Comparison of ENCODE assay signal across 17 cellular contexts in genomic region chr9:137488330-137488653, GRCh38. TPM values are rescaled to one million over a fixed set of nuclear protein-coding genes. Genes with fewer than 3 reads are reported as not detected.
DNase-seq lines count a peak whose midpoint lies in the region; ATAC-seq and TF ChIP-seq lines count a peak whose summit lies in the region.
"Had no signal": no experiment of that assay in that cellular context is flagged by ENCODE, and none has a peak within 500 bp of the region (broad histone marks: within the 10 kb centered on the region; RNA-seq: fewer than 3 reads in every experiment).

No MANE protein-coding gene starts in this region.

- no peak for ATAC-seq in GM23338

- intact Hi-C loops in posterior vena cava (cut with DNase I), result no loop called here

- H3K27me3 Mint-ChIP-seq in GM23338 (ENCODE audit: insufficient read depth, low read depth, poor library complexity), result peaks cover 6% of the 10 kb centered on the region
- H3K27me3 Mint-ChIP-seq: stimulated activated naive CD8-positive, alpha-beta T cell treated with anti-CD3 and anti-CD28 coated beads, Interleukin-15, Interleukin-2, amounts not matched to agents 100 ng/mL and 50 ng/mL, for 24 hours had no signal

- H4K20me1 ChIP-seq in GM23338 (replicated peaks; ENCODE audit: insufficient read depth), result no peaks in the 10 kb centered on the region

- no peak overlapping the region for H3K4me2 ChIP-seq in GM23338
- H3K4me2 ChIP-seq: smooth muscle cell had no signal

- H3K9me3 ChIP-seq in SJCRH30 (replicated peaks) (no peaks in the 10 kb centered on the region), suprapubic skin (no peaks in the 10 kb centered on the region)

- peaks cover 5% of the 10 kb centered on the region; the same call in 2 of the 3 replicates for H3K9me3 Mint-ChIP-seq in GM23338
- H3K9me3 Mint-ChIP-seq: stimulated activated naive CD8-positive, alpha-beta T cell treated with anti-CD3 and anti-CD28 coated beads, Interleukin-15, Interleukin-2, amounts not matched to agents 100 ng/mL and 50 ng/mL, for 24 hours had no signal

- H3K9me2 ChIP-seq in GM23338 (ENCODE audit: insufficient read depth), result no peaks in the 10 kb centered on the region

- TF ChIP-seq CTCF in GM23338 (conservative IDR thresholded peaks at IDR 0.05; ENCODE audit: low read depth in 2 of 2), result no peak
- TF ChIP-seq CTCF in suprapubic skin (IDR thresholded peaks at IDR 0.05), result no peak

- H3K36me3 ChIP-seq in SJCRH30 (no peaks in the 10 kb centered on the region), GM23338 (ENCODE audit: insufficient read depth) (no peaks in the 10 kb centered on the region), suprapubic skin (peaks cover 13% of the 10 kb centered on the region)

- 0 out of 2 replicates have a peak, but pooled peaks cover 4% of the 10 kb centered on the region for H3K27me3 ChIP-seq in SJCRH30
- no peaks in the 10 kb centered on the region for H3K27me3 ChIP-seq in GM23338 (ENCODE audit: insufficient read depth)
- H3K27me3 ChIP-seq in suprapubic skin, result no peaks in the 10 kb centered on the region

- H2AFZ ChIP-seq in GM23338, result no peak overlapping the region

- WGBS in suprapubic skin, result 94% methylated on average over 5 of the region's 6 CpGs

- no peaks in the 10 kb centered on the region for H3K79me2 ChIP-seq in GM23338 (replicated peaks; ENCODE audit: insufficient read depth)

- TF ChIP-seq POLR2A in erythroblast (IDR thresholded peaks at IDR 0.05; ENCODE audit: low read length) (no peak), suprapubic skin (IDR thresholded peaks at IDR 0.05) (no peak)

- peak; percentile 38 for DNase-seq in DMS79 treated with DMSO at 0.1 percent for 48 hours (lab: John Stamatoyannopoulos, UW)
- no peak for DNase-seq in DMS79 (lab: John Stamatoyannopoulos, UW)
- DNase-seq in NCI-H2029 (lab: John Stamatoyannopoulos, UW), result peak; percentile 86
- DNase-seq in SJCRH30, result peak; percentile 54 to 72
- DNase-seq in posterior vena cava (ENCODE audit: low spot score), result peak; percentile 72
- no peak for DNase-seq in GM23338 (ENCODE audit: low spot score)
- no peak for DNase-seq in erythroblast (lab: John Stamatoyannopoulos, UW)
- no peak for DNase-seq in suprapubic skin (ENCODE audit: low spot score in 2 of 2)
- DNase-seq: effector CD8-positive, alpha-beta T cell; HCEC 1CT; NCI-H446 treated with DMSO at 0.1 percent for 48 hours had no signal

- no peak for TF ChIP-seq EP300 in suprapubic skin (IDR thresholded peaks at IDR 0.05)

- H3K4me1 ChIP-seq in SJCRH30, result no peaks in the 10 kb centered on the region
- no peaks in the 10 kb centered on the region for H3K4me1 ChIP-seq in GM23338 (ENCODE audit: insufficient read depth)
- no peaks in the 10 kb centered on the region for H3K4me1 ChIP-seq in suprapubic skin

- H3F3A ChIP-seq in GM23338 (replicated peaks; ENCODE audit: low read depth), result no peaks in the 10 kb centered on the region

- H3K27ac ChIP-seq in SJCRH30 (no peak overlapping the region), GM23338 (ENCODE audit: low read depth) (no peak overlapping the region), suprapubic skin (no peak overlapping the region)
- H3K27ac ChIP-seq: 22Rv1, RWPE1 had no signal

- no peak overlapping the region for H3K4me3 Mint-ChIP-seq in GM23338
- H3K4me3 Mint-ChIP-seq: stimulated activated naive CD8-positive, alpha-beta T cell treated with anti-CD3 and anti-CD28 coated beads, Interleukin-15, Interleukin-2, amounts not matched to agents 100 ng/mL and 50 ng/mL, for 24 hours had no signal

- H3K36me3 Mint-ChIP-seq in GM23338 (ENCODE audit: low read depth), result no peaks in the 10 kb centered on the region

- H3K4me3 ChIP-seq in SJCRH30 (no peak overlapping the region), GM23338 (no peak overlapping the region), suprapubic skin (no peak overlapping the region)
- H3K4me3 ChIP-seq: smooth muscle cell had no signal

- no peaks in the 10 kb centered on the region; the same call in 2 of the 3 replicates for H3K4me1 Mint-ChIP-seq in GM23338

- no peak overlapping the region for H3K27ac Mint-ChIP-seq in GM23338
- H3K27ac Mint-ChIP-seq: stimulated activated naive CD8-positive, alpha-beta T cell treated with anti-CD3 and anti-CD28 coated beads, Interleukin-15, Interleukin-2, amounts not matched to agents 100 ng/mL and 50 ng/mL, for 24 hours had no signal

TF ChIP-seq in GM23338, 12 proteins besides CTCF, POLR2A, EP300 and RAD21:
- TF ChIP-seq CREB1 (CRISPR knock-in tag; IDR thresholded peaks at IDR 0.05; ENCODE audit: low read depth) (no peak), NANOG (IDR thresholded peaks at IDR 0.05; ENCODE audit: borderline replicate concordance) (no peak), STAT1 (IDR thresholded peaks at IDR 0.05; ENCODE audit: unreplicated experiment) (no peak), POLR2AphosphoS5 (IDR thresholded peaks at IDR 0.05; ENCODE audit: low read depth) (no peak), JUNB (IDR thresholded peaks at IDR 0.05; ENCODE audit: unreplicated experiment) (no peak)

RNA-seq across cellular contexts. Expression of gene NSMF, which starts 29.2 kb away (rescaled TPM):
- 35.4 and 40.3 TPM in 2 replicates for total RNA-seq in SJCRH30 (2014; rRNA removed; shearing (Covaris generic))
- total RNA-seq in posterior vena cava, result 10 to 100 TPM; 47.6 to 55.5 TPM
- total RNA-seq in GM23338 (2014; rRNA removed; shearing (Covaris generic)), result 87.0 and 103 TPM in 2 replicates
- 20.3 and 22.3 TPM in 2 replicates for polyA plus RNA-seq in GM23338 (2016; fragmentation: Nextera tagmentation; extraction: Ambion mirVana)
- total RNA-seq in suprapubic skin, result 10 to 100 TPM; 36.1 to 48.1 (median 39.8) TPM

RNA-seq across cellular contexts. Expression of gene ENTPD8, which starts 47.1 kb away (rescaled TPM):
- total RNA-seq in SJCRH30 (2014; rRNA removed; shearing (Covaris generic)), result not detected in 2 replicates
- not detected for total RNA-seq in posterior vena cava
- total RNA-seq in GM23338 (2014; rRNA removed; shearing (Covaris generic)), result 0.42 and 1.6 TPM in 2 replicates
- 0.89 and 1.1 TPM in 2 replicates for polyA plus RNA-seq in GM23338 (2016; fragmentation: Nextera tagmentation; extraction: Ambion mirVana)
- total RNA-seq in suprapubic skin, result not detected
- total RNA-seq: activated CD8-positive, alpha-beta memory T cell treated with anti-CD3 and anti-CD28 coated beads for 36 hours; osteoblast; smooth muscle cell had no signal
- polyA plus RNA-seq: smooth muscle cell had no signal

Comparison
In these comparisons a context has a peak if more than half of its experiments do, and no peak if none do; other contexts are left out.
1. DNase-seq: peak in DMS79 treated with DMSO at 0.1 percent for 48 hours (single experiment), NCI-H2029 (single experiment), SJCRH30 (2 of 2) and posterior vena cava (single experiment); none in DMS79 (single experiment), GM23338 (single experiment), erythroblast (0 of 2) and suprapubic skin (0 of 2).